ENCODE assay signal across 3 cellular contexts in genomic region chr19:23055501-23055900, GRCh38. TPM values are rescaled to one million over a fixed set of nuclear protein-coding genes. Genes with fewer than 3 reads are reported as not detected.
"Had no signal": no experiment of that assay in that cellular context is flagged by ENCODE, and none has a peak within 500 bp of the region (broad histone marks: within the 10 kb centered on the region; RNA-seq: fewer than 3 reads in every experiment).

No MANE protein-coding gene starts in this region.

- H3K4me3 ChIP-seq: GM12878 had no signal

- DNase-seq: GDM1, GF-D8 had no signal

RNA-seq across cellular contexts. Expression of gene ZNF728, which starts 52.5 kb away (rescaled TPM):
- polyA plus RNA-seq: GM12878 had no signal
